In genomic region chr6:11824986-11825385, GRCh38 we compare ENCODE assay signal across 11 cellular contexts. TPM values are rescaled to one million over a fixed set of nuclear protein-coding genes. Genes with fewer than 3 reads are reported as not detected.
DNase-seq lines count a peak whose midpoint lies in the region; ATAC-seq lines count a peak whose summit lies in the region.
"Had no signal": no experiment of that assay in that cellular context is flagged by ENCODE, and none has a peak within 500 bp of the region (broad histone marks: within the 10 kb centered on the region; RNA-seq: fewer than 3 reads in every experiment).

No MANE protein-coding gene starts in this region.

- no peaks in the 10 kb centered on the region for H3K27me3 Mint-ChIP-seq in activated CD4-positive, alpha-beta T cell treated with anti-CD3 and anti-CD28 coated beads, Interleukin-2, amount 10 ng/mL, durations not matched to agents 24 days and 14 days

- H3K27ac Mint-ChIP-seq in activated CD4-positive, alpha-beta T cell treated with anti-CD3 and anti-CD28 coated beads, Interleukin-2, amount 10 ng/mL, durations not matched to agents 24 days and 14 days = peak overlapping the region; percentile 80

- no peaks in the 10 kb centered on the region for H3K9me3 Mint-ChIP-seq in activated CD4-positive, alpha-beta T cell treated with anti-CD3 and anti-CD28 coated beads, Interleukin-2, amount 10 ng/mL, durations not matched to agents 24 days and 14 days

- peaks cover 8% of the 10 kb centered on the region for H3K4me1 Mint-ChIP-seq in activated CD4-positive, alpha-beta T cell treated with anti-CD3 and anti-CD28 coated beads, Interleukin-2, amount 10 ng/mL, durations not matched to agents 24 days and 14 days

- H3K36me3 Mint-ChIP-seq in activated CD4-positive, alpha-beta T cell treated with anti-CD3 and anti-CD28 coated beads, Interleukin-2, amount 10 ng/mL, durations not matched to agents 24 days and 14 days (ENCODE audit: low read depth) = no peaks in the 10 kb centered on the region

- intact Hi-C loops in activated CD4-positive, alpha-beta T cell treated with anti-CD3 and anti-CD28 coated beads, Interleukin-2, amount 10 ng/mL, durations not matched to agents 24 days and 14 days (cut with micrococcal nuclease) = loop anchor here (1.0 to 10.0 kb wide), 3 partner anchors 38 to 190 kb away; partner anchors contain the start of gene HIVEP1

- ATAC-seq in HG02571 (IDR thresholded peaks at IDR 0.05; ENCODE audit: unreplicated experiment) = peak; percentile 67
- ATAC-seq: A549 had no signal

- H3K4me3 Mint-ChIP-seq in activated CD4-positive, alpha-beta T cell treated with anti-CD3 and anti-CD28 coated beads, Interleukin-2, amount 10 ng/mL, durations not matched to agents 24 days and 14 days = no peak overlapping the region

- DNase-seq in activated CD4-positive, alpha-beta T cell treated with anti-CD3 and anti-CD28 coated beads, Interleukin-2, amount 10 ng/mL, durations not matched to agents 24 days and 14 days = peak; percentile 62
- no peak for DNase-seq in activated CD4-positive, alpha-beta T cell treated with anti-CD3 and anti-CD28 coated beads for 4 hours
- DNase-seq in M059J (ENCODE audit: low read depth) (peak; percentile 29), renal cortical epithelial cell (ENCODE audit: low read depth) (peak; percentile 83), NCI-H510A treated with DMSO at 0.1 percent for 48 hours (lab: John Stamatoyannopoulos, UW) (no peak), cerebellar nuclear complex (lab: John Stamatoyannopoulos, UW) (no peak), DMS153 treated with DMSO at 0.1 percent for 48 hours (lab: John Stamatoyannopoulos, UW; ENCODE audit: unreplicated experiment) (no peak)
- DNase-seq: activated effector memory CD4-positive, alpha-beta T cell treated with anti-CD3 and anti-CD28 coated beads, Interleukin-2, amount 50 U/mL, for 16 hours had no signal

RNA-seq across cellular contexts. Expression of gene ADTRP, which starts 46.4 kb away (rescaled TPM):
- 4.7 and 5.3 TPM in 2 replicates for total RNA-seq in activated CD4-positive, alpha-beta T cell treated with anti-CD3 and anti-CD28 coated beads, Interleukin-2, amount 10 ng/mL, durations not matched to agents 24 days and 14 days
- total RNA-seq in M059J (2014; rRNA removed; shearing (Covaris generic)) = 1.4 TPM in 2 replicates
- 1.4 and 7.1 TPM in 2 replicates for total RNA-seq in renal cortical epithelial cell
- total RNA-seq: thoracic aorta had no signal

Comparison
In these comparisons a context has a peak if more than half of its experiments do, and no peak if none do; other contexts are left out.
1. DNase-seq: peak in activated CD4-positive, alpha-beta T cell treated with anti-CD3 and anti-CD28 coated beads, Interleukin-2, amount 10 ng/mL, durations not matched to agents 24 days and 14 days (single experiment), M059J (single experiment) and renal cortical epithelial cell (single experiment); none in activated CD4-positive, alpha-beta T cell treated with anti-CD3 and anti-CD28 coated beads for 4 hours (0 of 2), NCI-H510A treated with DMSO at 0.1 percent for 48 hours (single experiment), cerebellar nuclear complex (0 of 2) and DMS153 treated with DMSO at 0.1 percent for 48 hours (single experiment).